8 cellular contexts compared by ENCODE assay signal in the genomic region with DNA sequence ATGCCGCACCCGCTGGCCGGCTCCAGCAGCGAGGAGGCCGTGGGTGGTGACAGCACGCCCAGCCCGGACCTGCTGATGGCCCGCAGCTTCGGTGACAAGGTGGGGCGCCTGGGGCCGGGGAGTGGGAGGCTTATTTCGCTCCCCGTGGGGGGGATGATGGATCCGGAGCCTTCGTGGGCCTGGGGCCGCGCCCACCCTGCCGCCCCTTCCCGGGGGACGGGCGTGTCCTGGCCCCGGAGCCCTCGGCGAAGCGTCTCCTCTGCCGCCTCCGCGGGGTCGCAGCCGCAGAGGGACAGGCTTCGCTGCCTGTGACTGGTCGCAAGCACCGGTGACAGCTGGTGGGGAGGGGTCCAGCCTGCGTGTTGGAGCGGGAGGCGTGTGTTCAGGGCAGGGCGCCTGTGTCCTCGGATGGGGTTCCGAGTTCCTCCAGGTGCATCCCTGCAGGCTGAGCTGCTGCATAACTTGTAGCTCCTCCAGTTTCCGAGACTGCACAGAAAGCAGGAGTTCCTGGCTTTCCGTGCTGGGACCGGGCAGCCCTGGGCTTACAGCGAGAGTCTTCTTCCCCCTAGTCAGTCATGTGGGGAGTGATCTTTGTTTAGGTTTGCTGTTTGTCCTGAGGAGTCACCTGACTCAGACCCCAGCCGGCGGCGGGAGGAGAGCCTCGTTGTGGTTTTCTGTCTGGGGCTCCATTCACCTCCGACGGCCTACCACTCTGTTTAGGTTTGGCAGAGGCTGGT. TPM values are rescaled to one million over a fixed set of nuclear protein-coding genes. Genes with fewer than 3 reads are reported as not detected.
DNase-seq lines count a peak whose midpoint lies in the region; ATAC-seq and TF ChIP-seq lines count a peak whose summit lies in the region.

No MANE protein-coding gene starts in this region.

- peaks cover 85% of the 10 kb centered on the region for H3K4me1 Mint-ChIP-seq in stimulated activated naive CD8-positive, alpha-beta T cell treated with anti-CD3 and anti-CD28 coated beads, Interleukin-15, Interleukin-2, amounts not matched to agents 100 ng/mL and 50 ng/mL, for 24 hours (ENCODE audit: low read depth)

- H3K27me3 Mint-ChIP-seq in stimulated activated naive CD8-positive, alpha-beta T cell treated with anti-CD3 and anti-CD28 coated beads, Interleukin-15, Interleukin-2, amounts not matched to agents 100 ng/mL and 50 ng/mL, for 24 hours = no peaks in the 10 kb centered on the region

- peak overlapping the region; percentile 77 for H3K4me3 ChIP-seq in BE2C (ENCODE audit: low read depth, low read length)
- peak overlapping the region; percentile 90 for H3K4me3 ChIP-seq in mesodermal cell (ENCODE audit: extremely low read depth, insufficient read depth, low read length, poor library complexity, severe bottlenecking)

- peak overlapping the region; percentile 39 for H3K27ac ChIP-seq in mesodermal cell (ENCODE audit: low read depth, low read length, severe bottlenecking)

- H3K27ac Mint-ChIP-seq in stimulated activated naive CD8-positive, alpha-beta T cell treated with anti-CD3 and anti-CD28 coated beads, Interleukin-15, Interleukin-2, amounts not matched to agents 100 ng/mL and 50 ng/mL, for 24 hours = peak overlapping the region; percentile 75

- H3K27me3 ChIP-seq in BE2C = no peaks in the 10 kb centered on the region

- no peaks in the 10 kb centered on the region for H3K9me3 Mint-ChIP-seq in stimulated activated naive CD8-positive, alpha-beta T cell treated with anti-CD3 and anti-CD28 coated beads, Interleukin-15, Interleukin-2, amounts not matched to agents 100 ng/mL and 50 ng/mL, for 24 hours

- H3K4me3 Mint-ChIP-seq in stimulated activated naive CD8-positive, alpha-beta T cell treated with anti-CD3 and anti-CD28 coated beads, Interleukin-15, Interleukin-2, amounts not matched to agents 100 ng/mL and 50 ng/mL, for 24 hours = peak overlapping the region; percentile 83

- no peaks in the 10 kb centered on the region for H3K36me3 ChIP-seq in BE2C
- H3K36me3 ChIP-seq in mesodermal cell (ENCODE audit: control insufficient read depth, insufficient read depth, low read length) = no peaks in the 10 kb centered on the region

- ATAC-seq in GM19043 (IDR thresholded peaks at IDR 0.05; ENCODE audit: low read depth, unreplicated experiment) = peak; percentile 35
- peak; percentile 25 for ATAC-seq in HG03280 (IDR thresholded peaks at IDR 0.05; ENCODE audit: unreplicated experiment)

- H3K36me3 Mint-ChIP-seq in stimulated activated naive CD8-positive, alpha-beta T cell treated with anti-CD3 and anti-CD28 coated beads, Interleukin-15, Interleukin-2, amounts not matched to agents 100 ng/mL and 50 ng/mL, for 24 hours (ENCODE audit: low read depth) = no peaks in the 10 kb centered on the region

- H3K4me1 ChIP-seq in BE2C = no peaks in the 10 kb centered on the region
- H3K4me1 ChIP-seq in mesodermal cell (ENCODE audit: control insufficient read depth, insufficient read depth, low read length, poor library complexity, severe bottlenecking) = peaks cover 26% of the 10 kb centered on the region

- DNase-seq in BE2C (peak; percentile 64), NCI-H748 treated with DMSO at 0.1 percent for 48 hours (lab: John Stamatoyannopoulos, UW) (peak; percentile 43), epidermal melanocyte (ENCODE audit: insufficient read length, low spot score) (peak; percentile 86)
- DNase-seq in activated CD8-positive, alpha-beta memory T cell treated with anti-CD3 and anti-CD28 coated beads, Interleukin-2, amount 50 U/mL, for 1 hour (ENCODE audit: extremely low read depth) = peak; percentile 12

- H3K9me3 ChIP-seq in BE2C (no peaks in the 10 kb centered on the region), mesodermal cell (ENCODE audit: control insufficient read depth, low read length) (no peaks in the 10 kb centered on the region)

- 1% methylated on average over 38 to 39 of the region's 49 CpGs for WGBS in mesodermal cell (ENCODE audit: insufficient coverage in 2 of 2), 2 experiments

- no peak for TF ChIP-seq CTCF in BE2C (IDR thresholded peaks at IDR 0.05; ENCODE audit: low read depth, low read length)

RNA-seq across cellular contexts. Expression of a gene that starts 0.7 kb away (rescaled TPM):
- polyA plus RNA-seq in BE2C (2012; ENCODE audit: insufficient read depth, insufficient read length, low read depth) = 1.7 TPM
- polyA plus RNA-seq in mesodermal cell (2013, experiment 1 of 2) = 9.4 TPM
- 8.1 TPM for polyA plus RNA-seq in mesodermal cell (2013, experiment 2 of 2)

RNA-seq across cellular contexts. Expression of a gene that starts 33.3 kb away (rescaled TPM):
- 10.8 TPM for polyA plus RNA-seq in BE2C (2012; ENCODE audit: insufficient read depth, insufficient read length, low read depth)
- polyA plus RNA-seq in mesodermal cell (2013, experiment 1 of 2) = 19.1 TPM
- 18.9 TPM for polyA plus RNA-seq in mesodermal cell (2013, experiment 2 of 2)

Comparison
In these comparisons a context has a peak if more than half of its experiments do, and no peak if none do; other contexts are left out.
1. Peak in every context shown above with its lines: DNase-seq, ATAC-seq, H3K4me3 ChIP-seq and H3K27ac ChIP-seq.
2. DNase-seq: peak in every context shown above with its lines; median percentile 86 in epidermal melanocyte; 64 in BE2C; 43 in NCI-H748 treated with DMSO at 0.1 percent for 48 hours; 12 in activated CD8-positive, alpha-beta memory T cell treated with anti-CD3 and anti-CD28 coated beads, Interleukin-2, amount 50 U/mL, for 1 hour.